30 cellular contexts compared by ENCODE assay signal in genomic region chr21:34080693-34081092, GRCh38. TPM values are rescaled to one million over a fixed set of nuclear protein-coding genes. Genes with fewer than 3 reads are reported as not detected.
DNase-seq lines count a peak whose midpoint lies in the region; ATAC-seq and TF ChIP-seq lines count a peak whose summit lies in the region.
"Had no signal": no experiment of that assay in that cellular context is flagged by ENCODE, and none has a peak within 500 bp of the region (broad histone marks: within the 10 kb centered on the region; RNA-seq: fewer than 3 reads in every experiment).

No MANE protein-coding gene starts in this region.

- no peak overlapping the region for H2AFZ ChIP-seq in Loucy (ENCODE audit: low read length)
- H2AFZ ChIP-seq: parathyroid adenoma had no signal

- H3K4me1 Mint-ChIP-seq in endodermal cell, result peaks cover 90% of the 10 kb centered on the region

- no peaks in the 10 kb centered on the region for H3K9me2 ChIP-seq in Loucy (replicated peaks; ENCODE audit: low read depth, low read length)

- WGBS in endodermal cell (ENCODE audit: insufficient coverage in 1 of 2, insufficient read length in 1 of 2), 2 experiments, result 94 to 100% methylated on average over 5 of the region's 5 CpGs
- WGBS in transverse colon (ENCODE audit: low coverage in 1 of 2), 2 donors, result 51 to 52% methylated on average over 4 to 5 of the region's 5 CpGs

- no peaks in the 10 kb centered on the region for H3K9me3 ChIP-seq in Loucy (ENCODE audit: insufficient read depth, low read depth, low read length)
- no peaks in the 10 kb centered on the region for H3K9me3 ChIP-seq in endodermal cell (ENCODE audit: control insufficient read depth, low read length)
- no peaks in the 10 kb centered on the region for H3K9me3 ChIP-seq in transverse colon
- H3K9me3 ChIP-seq: BLaER1, esophagus muscularis mucosa, heart right ventricle, lower lobe of right lung had no signal

- H3K36me3 Mint-ChIP-seq in activated naive CD4-positive, alpha-beta T cell treated with anti-CD3 and anti-CD28 coated beads, Interleukin-2, amount 50 U/mL, for 72 hours, result peaks cover 47 to 69% of the 10 kb centered on the region in 2 donors
- peaks cover 56% of the 10 kb centered on the region for H3K36me3 Mint-ChIP-seq in endodermal cell (ENCODE audit: low read depth)

- TF ChIP-seq CTCF in Loucy (conservative IDR thresholded peaks at IDR 0.05; ENCODE audit: low read length), result no peak
- no peak for TF ChIP-seq CTCF in endodermal cell (conservative IDR thresholded peaks at IDR 0.05)
- no peak for TF ChIP-seq CTCF in transverse colon (IDR thresholded peaks at IDR 0.05)

- no peak overlapping the region for H3K27ac ChIP-seq in endodermal cell (ENCODE audit: low read depth, low read length)
- H3K27ac ChIP-seq in transverse colon, result peak overlapping the region in 2 of 4 donors; percentile 3 to 70
- H3K27ac ChIP-seq: BLaER1, esophagus muscularis mucosa, foreskin keratinocyte, heart right ventricle, lower lobe of right lung, parathyroid adenoma, RWPE1, SK-N-MC had no signal

- 0 out of 2 replicates have a peak, but pooled peaks cover 4% of the 10 kb centered on the region for H3K36me3 ChIP-seq in Loucy (ENCODE audit: insufficient read depth, low read length)
- H3K36me3 ChIP-seq in endodermal cell (ENCODE audit: control insufficient read depth, insufficient read depth, low read length), result peaks cover 85% of the 10 kb centered on the region
- no peaks in the 10 kb centered on the region for H3K36me3 ChIP-seq in transverse colon
- H3K36me3 ChIP-seq: esophagus muscularis mucosa, lower lobe of right lung had no signal

- peak overlapping the region; percentile 86 for H3K4me2 ChIP-seq in Loucy (ENCODE audit: low read depth, low read length, poor library complexity, severe bottlenecking)
- H3K4me2 ChIP-seq: BLaER1 had no signal

- H4K20me1 ChIP-seq in Loucy (ENCODE audit: insufficient read depth, low read length, poor library complexity, severe bottlenecking), result peaks cover 65% of the 10 kb centered on the region

- no peak overlapping the region for H3K4me3 Mint-ChIP-seq in endodermal cell
- H3K4me3 Mint-ChIP-seq: activated B cell treated with CpG ODN at 0.5 μM for 24 hours; activated CD4-positive, alpha-beta memory T cell treated with anti-CD3 and anti-CD28 coated beads, Interleukin-2, amount 10 ng/mL, durations not matched to agents 7 days and 5 days; neural crest cell; type B pancreatic cell had no signal

- in situ Hi-C loops in transverse colon (cut with MboI; ENCODE audit: low pct_ligation_motif_present in 1 of 4, low pct_unique_long_range_greater_than_20kb in 1 of 4, low sequenced_read_pairs in 3 of 4), result no loop called here

- intact Hi-C loops in transverse colon (cut with DNase I; ENCODE audit: low total_unique reads), result no loop called here

- DNase-seq in activated naive CD4-positive, alpha-beta T cell treated with anti-CD3 and anti-CD28 coated beads, Interleukin-2, amount 50 U/mL, for 72 hours (ENCODE audit: low spot score in 2 of 2), result no peak
- DNase-seq in activated naive CD4-positive, alpha-beta T cell (lab: John Stamatoyannopoulos, UW), result no peak
- DNase-seq in endodermal cell, result no peak
- DNase-seq in transverse colon, result peak; percentile 22
- DNase-seq: activated B cell treated with CpG ODN at 0.5 μM for 24 hours; activated CD4-positive, alpha-beta memory T cell treated with anti-CD3 and anti-CD28 coated beads, Interleukin-2, amount 10 ng/mL, durations not matched to agents 7 days and 5 days; activated naive CD4-positive, alpha-beta T cell treated with Interleukin-2 at 50 U/mL for 16 hours; cortex of kidney; effector memory CD8-positive, alpha-beta T cell; foreskin keratinocyte; heart right ventricle; Kasumi-1; kidney glomerular epithelial cell; lower lobe of right lung; NCI-H1694; NCI-H446 treated with DMSO at 0.1 percent for 48 hours; right cardiac atrium; stimulated activated CD4-positive, alpha-beta T cell treated with anti-CD3 and anti-CD28 coated beads, Interleukin-2, amount 100 ng/mL, for 24 hours; T1000 had no signal

- no peak for ATAC-seq in activated naive CD4-positive, alpha-beta T cell treated with anti-CD3 and anti-CD28 coated beads, Interleukin-2, amount 50 U/mL, for 72 hours
- ATAC-seq in HG02870 (IDR thresholded peaks at IDR 0.05; ENCODE audit: unreplicated experiment), result no peak
- no peak for ATAC-seq in HG03097 (IDR thresholded peaks at IDR 0.05; ENCODE audit: low FRiP score, unreplicated experiment)
- ATAC-seq: effector memory CD8-positive, alpha-beta T cell; foreskin keratinocyte; GM12878; heart right ventricle; lower lobe of right lung; right cardiac atrium had no signal

- H3K27me3 Mint-ChIP-seq in endodermal cell (ENCODE audit: insufficient read depth), result no peaks in the 10 kb centered on the region
- H3K27me3 Mint-ChIP-seq: activated B cell treated with CpG ODN at 0.5 μM for 24 hours; activated CD4-positive, alpha-beta memory T cell treated with anti-CD3 and anti-CD28 coated beads, Interleukin-2, amount 10 ng/mL, durations not matched to agents 7 days and 5 days; effector memory CD8-positive, alpha-beta T cell; type B pancreatic cell had no signal

- peak overlapping the region; percentile 2 to 65 for H3K27ac Mint-ChIP-seq in activated naive CD4-positive, alpha-beta T cell treated with anti-CD3 and anti-CD28 coated beads, Interleukin-2, amount 50 U/mL, for 72 hours
- H3K27ac Mint-ChIP-seq in endodermal cell, result peak overlapping the region; percentile 22
- H3K27ac Mint-ChIP-seq: activated B cell treated with CpG ODN at 0.5 μM for 24 hours, type B pancreatic cell had no signal

- no peak for TF ChIP-seq POLR2A in transverse colon (IDR thresholded peaks at IDR 0.05)

- H3K4me1 ChIP-seq in Loucy (ENCODE audit: insufficient read depth, low read length, poor library complexity, severe bottlenecking) (peaks cover 88% of the 10 kb centered on the region), endodermal cell (ENCODE audit: control insufficient read depth, insufficient read depth, low read length) (peaks cover 24% of the 10 kb centered on the region), transverse colon (peaks cover 24 to 81% (median 71%) of the 10 kb centered on the region in 4 donors)
- H3K4me1 ChIP-seq: foreskin keratinocyte had no signal

- H3K9ac ChIP-seq in Loucy (ENCODE audit: low read depth, low read length, poor library complexity, severe bottlenecking) (peak overlapping the region; percentile 95), endodermal cell (ENCODE audit: extremely low read depth, low read length, poor library complexity, severe bottlenecking) (no peak overlapping the region)
- H3K9ac ChIP-seq: BLaER1, parathyroid adenoma had no signal

- peaks cover 15% of the 10 kb centered on the region; the same call in 1 of the 2 replicates for H3F3A ChIP-seq in Loucy (ENCODE audit: low read depth)

- peaks cover 97% of the 10 kb centered on the region for H3K79me2 ChIP-seq in Loucy (ENCODE audit: insufficient read depth, low read length)

- no peak for TF ChIP-seq EP300 in transverse colon (IDR thresholded peaks at IDR 0.05; ENCODE audit: low read depth)

- H3K27me3 ChIP-seq in Loucy (ENCODE audit: insufficient read depth, low read length, poor library complexity, severe bottlenecking), result no peaks in the 10 kb centered on the region
- no peaks in the 10 kb centered on the region for H3K27me3 ChIP-seq in endodermal cell (ENCODE audit: control insufficient read depth, insufficient read depth, low read length, poor library complexity, severe bottlenecking)
- no peaks in the 10 kb centered on the region for H3K27me3 ChIP-seq in transverse colon
- H3K27me3 ChIP-seq: BLaER1, esophagus muscularis mucosa, foreskin keratinocyte, heart right ventricle had no signal

- H3K4me3 ChIP-seq in Loucy (ENCODE audit: low read length, poor library complexity, severe bottlenecking) (peak overlapping the region; percentile 98), endodermal cell (ENCODE audit: low read length) (peak overlapping the region; percentile 56), transverse colon (no peak overlapping the region)
- H3K4me3 ChIP-seq: BLaER1, esophagus muscularis mucosa, GM12878, heart right ventricle, lower lobe of right lung, SK-N-MC had no signal

- H3K9me3 Mint-ChIP-seq in activated naive CD4-positive, alpha-beta T cell treated with anti-CD3 and anti-CD28 coated beads, Interleukin-2, amount 50 U/mL, for 72 hours, result peaks cover 0 to 5% of the 10 kb centered on the region in 2 donors
- H3K9me3 Mint-ChIP-seq in endodermal cell, result no peaks in the 10 kb centered on the region
- H3K9me3 Mint-ChIP-seq: activated B cell treated with CpG ODN at 0.5 μM for 24 hours; activated CD4-positive, alpha-beta memory T cell treated with anti-CD3 and anti-CD28 coated beads, Interleukin-2, amount 10 ng/mL, durations not matched to agents 7 days and 5 days; effector memory CD8-positive, alpha-beta T cell; neural crest cell; type B pancreatic cell had no signal

RNA-seq across cellular contexts. Expression of gene MRPS6, which starts 7.3 kb away (rescaled TPM):
- 100 to 1,000 TPM; 114 to 146 TPM for total RNA-seq in activated naive CD4-positive, alpha-beta T cell treated with anti-CD3 and anti-CD28 coated beads, Interleukin-2, amount 50 U/mL, for 72 hours
- 100 to 1,000 TPM; 221 to 282 TPM for total RNA-seq in endodermal cell
- polyA plus RNA-seq in endodermal cell (2013, experiment 1 of 2), result 154 TPM
- 161 TPM for polyA plus RNA-seq in endodermal cell (2013, experiment 2 of 2)
- 10 to 100 TPM; 27.9 to 59.1 (median 35.6) TPM for total RNA-seq in transverse colon

RNA-seq across cellular contexts. Expression of gene SLC5A3, which starts 7.3 kb away (rescaled TPM):
- total RNA-seq in activated naive CD4-positive, alpha-beta T cell treated with anti-CD3 and anti-CD28 coated beads, Interleukin-2, amount 50 U/mL, for 72 hours, result 10 to 100 TPM; 35.8 to 77.1 TPM
- total RNA-seq in endodermal cell (10 to 100 TPM; 41.9 to 57.2 TPM), transverse colon (10 to 100 TPM; 12.0 to 32.6 (median 23.9) TPM)
- 13.8 TPM for polyA plus RNA-seq in endodermal cell (2013, experiment 1 of 2)
- 13.9 TPM for polyA plus RNA-seq in endodermal cell (2013, experiment 2 of 2)

Comparison
In these comparisons a context has a peak if more than half of its experiments do, and no peak if none do; other contexts are left out.
1. H3K4me3 ChIP-seq: peak in Loucy (single experiment) and endodermal cell (single experiment); none in transverse colon (0 of 4).